ENCODE assay signal across 2 cellular contexts in the genomic region with DNA sequence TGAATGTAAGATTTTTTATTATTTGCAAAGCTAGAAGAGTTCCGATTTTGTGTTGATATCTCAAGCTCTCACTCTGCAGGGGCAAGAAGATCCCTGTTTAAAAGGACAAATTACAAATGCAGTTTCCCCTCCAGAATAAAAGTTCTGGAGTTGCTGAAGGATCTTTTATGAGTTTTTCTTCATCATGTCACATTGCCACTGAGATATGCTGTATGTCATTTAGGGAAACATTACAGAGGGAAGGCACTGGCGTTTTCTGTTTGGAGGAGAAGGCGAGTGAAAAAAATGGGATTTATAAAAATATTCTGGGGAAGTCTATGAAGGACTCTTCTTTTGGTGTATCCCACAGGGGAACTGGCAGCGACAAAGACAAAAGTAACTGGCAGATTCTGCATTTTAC.
TF ChIP-seq lines count a peak whose summit lies in the region.

No MANE protein-coding gene starts in this region.

TF ChIP-seq in GM23338, 12 proteins besides CTCF, POLR2A, EP300 and RAD21 (continued from another document):
- TF ChIP-seq, protein P1, sequence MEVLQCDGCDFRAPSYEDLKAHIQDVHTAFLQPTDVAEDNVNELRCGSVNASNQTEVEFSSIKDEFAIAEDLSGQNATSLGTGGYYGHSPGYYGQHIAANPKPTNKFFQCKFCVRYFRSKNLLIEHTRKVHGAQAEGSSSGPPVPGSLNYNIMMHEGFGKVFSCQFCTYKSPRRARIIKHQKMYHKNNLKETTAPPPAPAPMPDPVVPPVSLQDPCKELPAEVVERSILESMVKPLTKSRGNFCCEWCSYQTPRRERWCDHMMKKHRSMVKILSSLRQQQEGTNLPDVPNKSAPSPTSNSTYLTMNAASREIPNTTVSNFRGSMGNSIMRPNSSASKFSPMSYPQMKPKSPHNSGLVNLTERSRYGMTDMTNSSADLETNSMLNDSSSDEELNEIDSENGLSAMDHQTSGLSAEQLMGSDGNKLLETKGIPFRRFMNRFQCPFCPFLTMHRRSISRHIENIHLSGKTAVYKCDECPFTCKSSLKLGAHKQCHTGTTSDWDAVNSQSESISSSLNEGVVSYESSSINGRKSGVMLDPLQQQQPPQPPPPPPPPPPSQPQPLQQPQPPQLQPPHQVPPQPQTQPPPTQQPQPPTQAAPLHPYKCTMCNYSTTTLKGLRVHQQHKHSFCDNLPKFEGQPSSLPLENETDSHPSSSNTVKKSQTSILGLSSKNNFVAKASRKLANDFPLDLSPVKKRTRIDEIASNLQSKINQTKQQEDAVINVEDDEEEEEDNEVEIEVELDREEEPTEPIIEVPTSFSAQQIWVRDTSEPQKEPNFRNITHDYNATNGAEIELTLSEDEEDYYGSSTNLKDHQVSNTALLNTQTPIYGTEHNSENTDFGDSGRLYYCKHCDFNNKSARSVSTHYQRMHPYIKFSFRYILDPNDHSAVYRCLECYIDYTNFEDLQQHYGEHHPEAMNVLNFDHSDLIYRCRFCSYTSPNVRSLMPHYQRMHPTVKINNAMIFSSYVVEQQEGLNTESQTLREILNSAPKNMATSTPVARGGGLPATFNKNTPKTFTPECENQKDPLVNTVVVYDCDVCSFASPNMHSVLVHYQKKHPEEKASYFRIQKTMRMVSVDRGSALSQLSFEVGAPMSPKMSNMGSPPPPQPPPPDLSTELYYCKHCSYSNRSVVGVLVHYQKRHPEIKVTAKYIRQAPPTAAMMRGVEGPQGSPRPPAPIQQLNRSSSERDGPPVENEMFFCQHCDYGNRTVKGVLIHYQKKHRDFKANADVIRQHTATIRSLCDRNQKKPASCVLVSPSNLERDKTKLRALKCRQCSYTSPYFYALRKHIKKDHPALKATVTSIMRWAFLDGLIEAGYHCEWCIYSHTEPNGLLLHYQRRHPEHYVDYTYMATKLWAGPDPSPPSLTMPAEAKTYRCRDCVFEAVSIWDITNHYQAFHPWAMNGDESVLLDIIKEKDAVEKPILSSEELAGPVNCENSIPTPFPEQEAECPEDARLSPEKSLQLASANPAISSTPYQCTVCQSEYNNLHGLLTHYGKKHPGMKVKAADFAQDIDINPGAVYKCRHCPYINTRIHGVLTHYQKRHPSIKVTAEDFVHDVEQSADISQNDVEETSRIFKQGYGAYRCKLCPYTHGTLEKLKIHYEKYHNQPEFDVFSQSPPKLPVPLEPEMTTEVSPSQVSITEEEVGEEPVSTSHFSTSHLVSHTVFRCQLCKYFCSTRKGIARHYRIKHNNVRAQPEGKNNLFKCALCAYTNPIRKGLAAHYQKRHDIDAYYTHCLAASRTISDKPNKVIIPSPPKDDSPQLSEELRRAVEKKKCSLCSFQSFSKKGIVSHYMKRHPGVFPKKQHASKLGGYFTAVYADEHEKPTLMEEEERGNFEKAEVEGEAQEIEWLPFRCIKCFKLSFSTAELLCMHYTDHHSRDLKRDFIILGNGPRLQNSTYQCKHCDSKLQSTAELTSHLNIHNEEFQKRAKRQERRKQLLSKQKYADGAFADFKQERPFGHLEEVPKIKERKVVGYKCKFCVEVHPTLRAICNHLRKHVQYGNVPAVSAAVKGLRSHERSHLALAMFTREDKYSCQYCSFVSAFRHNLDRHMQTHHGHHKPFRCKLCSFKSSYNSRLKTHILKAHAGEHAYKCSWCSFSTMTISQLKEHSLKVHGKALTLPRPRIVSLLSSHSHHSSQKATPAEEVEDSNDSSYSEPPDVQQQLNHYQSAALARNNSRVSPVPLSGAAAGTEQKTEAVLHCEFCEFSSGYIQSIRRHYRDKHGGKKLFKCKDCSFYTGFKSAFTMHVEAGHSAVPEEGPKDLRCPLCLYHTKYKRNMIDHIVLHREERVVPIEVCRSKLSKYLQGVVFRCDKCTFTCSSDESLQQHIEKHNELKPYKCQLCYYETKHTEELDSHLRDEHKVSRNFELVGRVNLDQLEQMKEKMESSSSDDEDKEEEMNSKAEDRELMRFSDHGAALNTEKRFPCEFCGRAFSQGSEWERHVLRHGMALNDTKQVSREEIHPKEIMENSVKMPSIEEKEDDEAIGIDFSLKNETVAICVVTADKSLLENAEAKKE (CRISPR knock-in tag; IDR thresholded peaks at IDR 0.05) = no peak
- no peak for TF ChIP-seq CREB1 (CRISPR knock-in tag; IDR thresholded peaks at IDR 0.05; ENCODE audit: low read depth)
- no peak for TF ChIP-seq NANOG (IDR thresholded peaks at IDR 0.05; ENCODE audit: borderline replicate concordance)
- TF ChIP-seq, protein P2, sequence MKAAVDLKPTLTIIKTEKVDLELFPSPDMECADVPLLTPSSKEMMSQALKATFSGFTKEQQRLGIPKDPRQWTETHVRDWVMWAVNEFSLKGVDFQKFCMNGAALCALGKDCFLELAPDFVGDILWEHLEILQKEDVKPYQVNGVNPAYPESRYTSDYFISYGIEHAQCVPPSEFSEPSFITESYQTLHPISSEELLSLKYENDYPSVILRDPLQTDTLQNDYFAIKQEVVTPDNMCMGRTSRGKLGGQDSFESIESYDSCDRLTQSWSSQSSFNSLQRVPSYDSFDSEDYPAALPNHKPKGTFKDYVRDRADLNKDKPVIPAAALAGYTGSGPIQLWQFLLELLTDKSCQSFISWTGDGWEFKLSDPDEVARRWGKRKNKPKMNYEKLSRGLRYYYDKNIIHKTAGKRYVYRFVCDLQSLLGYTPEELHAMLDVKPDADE (IDR thresholded peaks at IDR 0.05) = no peak
- no peak for TF ChIP-seq ZNF114 (CRISPR knock-in tag; IDR thresholded peaks at IDR 0.05)
- no peak for TF ChIP-seq EZH2phosphoT487 (IDR thresholded peaks at IDR 0.05; ENCODE audit: unreplicated experiment)
- TF ChIP-seq, protein P3, sequence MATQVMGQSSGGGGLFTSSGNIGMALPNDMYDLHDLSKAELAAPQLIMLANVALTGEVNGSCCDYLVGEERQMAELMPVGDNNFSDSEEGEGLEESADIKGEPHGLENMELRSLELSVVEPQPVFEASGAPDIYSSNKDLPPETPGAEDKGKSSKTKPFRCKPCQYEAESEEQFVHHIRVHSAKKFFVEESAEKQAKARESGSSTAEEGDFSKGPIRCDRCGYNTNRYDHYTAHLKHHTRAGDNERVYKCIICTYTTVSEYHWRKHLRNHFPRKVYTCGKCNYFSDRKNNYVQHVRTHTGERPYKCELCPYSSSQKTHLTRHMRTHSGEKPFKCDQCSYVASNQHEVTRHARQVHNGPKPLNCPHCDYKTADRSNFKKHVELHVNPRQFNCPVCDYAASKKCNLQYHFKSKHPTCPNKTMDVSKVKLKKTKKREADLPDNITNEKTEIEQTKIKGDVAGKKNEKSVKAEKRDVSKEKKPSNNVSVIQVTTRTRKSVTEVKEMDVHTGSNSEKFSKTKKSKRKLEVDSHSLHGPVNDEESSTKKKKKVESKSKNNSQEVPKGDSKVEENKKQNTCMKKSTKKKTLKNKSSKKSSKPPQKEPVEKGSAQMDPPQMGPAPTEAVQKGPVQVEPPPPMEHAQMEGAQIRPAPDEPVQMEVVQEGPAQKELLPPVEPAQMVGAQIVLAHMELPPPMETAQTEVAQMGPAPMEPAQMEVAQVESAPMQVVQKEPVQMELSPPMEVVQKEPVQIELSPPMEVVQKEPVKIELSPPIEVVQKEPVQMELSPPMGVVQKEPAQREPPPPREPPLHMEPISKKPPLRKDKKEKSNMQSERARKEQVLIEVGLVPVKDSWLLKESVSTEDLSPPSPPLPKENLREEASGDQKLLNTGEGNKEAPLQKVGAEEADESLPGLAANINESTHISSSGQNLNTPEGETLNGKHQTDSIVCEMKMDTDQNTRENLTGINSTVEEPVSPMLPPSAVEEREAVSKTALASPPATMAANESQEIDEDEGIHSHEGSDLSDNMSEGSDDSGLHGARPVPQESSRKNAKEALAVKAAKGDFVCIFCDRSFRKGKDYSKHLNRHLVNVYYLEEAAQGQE (IDR thresholded peaks at IDR 0.05; ENCODE audit: unreplicated experiment) = no peak

TF ChIP-seq in WTC11, 78 proteins besides CTCF, POLR2A, EP300 and RAD21 (continued from another document):
- TF ChIP-seq, protein P4, sequence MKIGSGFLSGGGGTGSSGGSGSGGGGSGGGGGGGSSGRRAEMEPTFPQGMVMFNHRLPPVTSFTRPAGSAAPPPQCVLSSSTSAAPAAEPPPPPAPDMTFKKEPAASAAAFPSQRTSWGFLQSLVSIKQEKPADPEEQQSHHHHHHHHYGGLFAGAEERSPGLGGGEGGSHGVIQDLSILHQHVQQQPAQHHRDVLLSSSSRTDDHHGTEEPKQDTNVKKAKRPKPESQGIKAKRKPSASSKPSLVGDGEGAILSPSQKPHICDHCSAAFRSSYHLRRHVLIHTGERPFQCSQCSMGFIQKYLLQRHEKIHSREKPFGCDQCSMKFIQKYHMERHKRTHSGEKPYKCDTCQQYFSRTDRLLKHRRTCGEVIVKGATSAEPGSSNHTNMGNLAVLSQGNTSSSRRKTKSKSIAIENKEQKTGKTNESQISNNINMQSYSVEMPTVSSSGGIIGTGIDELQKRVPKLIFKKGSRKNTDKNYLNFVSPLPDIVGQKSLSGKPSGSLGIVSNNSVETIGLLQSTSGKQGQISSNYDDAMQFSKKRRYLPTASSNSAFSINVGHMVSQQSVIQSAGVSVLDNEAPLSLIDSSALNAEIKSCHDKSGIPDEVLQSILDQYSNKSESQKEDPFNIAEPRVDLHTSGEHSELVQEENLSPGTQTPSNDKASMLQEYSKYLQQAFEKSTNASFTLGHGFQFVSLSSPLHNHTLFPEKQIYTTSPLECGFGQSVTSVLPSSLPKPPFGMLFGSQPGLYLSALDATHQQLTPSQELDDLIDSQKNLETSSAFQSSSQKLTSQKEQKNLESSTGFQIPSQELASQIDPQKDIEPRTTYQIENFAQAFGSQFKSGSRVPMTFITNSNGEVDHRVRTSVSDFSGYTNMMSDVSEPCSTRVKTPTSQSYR (CRISPR knock-in tag; IDR thresholded peaks at IDR 0.05) = no peak
- TF ChIP-seq CREM (CRISPR knock-in tag; IDR thresholded peaks at IDR 0.05) (no peak), TP53 (CRISPR knock-in tag; IDR thresholded peaks at IDR 0.05) (no peak), ZNF219 (CRISPR knock-in tag; IDR thresholded peaks at IDR 0.05; ENCODE audit: borderline replicate concordance) (no peak), OVOL2 (CRISPR knock-in tag; IDR thresholded peaks at IDR 0.05; ENCODE audit: borderline replicate concordance) (no peak), FOXP1 (CRISPR knock-in tag; IDR thresholded peaks at IDR 0.05; ENCODE audit: borderline replicate concordance) (no peak), ZNF138 (CRISPR knock-in tag; conservative IDR thresholded peaks at IDR 0.05) (no peak), JUN (CRISPR knock-in tag; IDR thresholded peaks at IDR 0.05) (no peak)
- TF ChIP-seq, protein P5, sequence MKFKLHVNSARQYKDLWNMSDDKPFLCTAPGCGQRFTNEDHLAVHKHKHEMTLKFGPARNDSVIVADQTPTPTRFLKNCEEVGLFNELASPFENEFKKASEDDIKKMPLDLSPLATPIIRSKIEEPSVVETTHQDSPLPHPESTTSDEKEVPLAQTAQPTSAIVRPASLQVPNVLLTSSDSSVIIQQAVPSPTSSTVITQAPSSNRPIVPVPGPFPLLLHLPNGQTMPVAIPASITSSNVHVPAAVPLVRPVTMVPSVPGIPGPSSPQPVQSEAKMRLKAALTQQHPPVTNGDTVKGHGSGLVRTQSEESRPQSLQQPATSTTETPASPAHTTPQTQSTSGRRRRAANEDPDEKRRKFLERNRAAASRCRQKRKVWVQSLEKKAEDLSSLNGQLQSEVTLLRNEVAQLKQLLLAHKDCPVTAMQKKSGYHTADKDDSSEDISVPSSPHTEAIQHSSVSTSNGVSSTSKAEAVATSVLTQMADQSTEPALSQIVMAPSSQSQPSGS (CRISPR knock-in tag; IDR thresholded peaks at IDR 0.05; ENCODE audit: borderline replicate concordance, low read depth) = no peak
